Comparison of ENCODE assay signal across 12 cellular contexts in genomic region chr16:28187595-28188004, GRCh38. TPM values are rescaled to one million over a fixed set of nuclear protein-coding genes. Genes with fewer than 3 reads are reported as not detected.
DNase-seq lines count a peak whose midpoint lies in the region; ATAC-seq and TF ChIP-seq lines count a peak whose summit lies in the region.
"Had no signal": no experiment of that assay in that cellular context is flagged by ENCODE, and none has a peak within 500 bp of the region (broad histone marks: within the 10 kb centered on the region; RNA-seq: fewer than 3 reads in every experiment).

No MANE protein-coding gene starts in this region.

- 66 to 88% methylated on average over 2 of the region's 2 CpGs for WGBS in transverse colon (ENCODE audit: low coverage in 1 of 2), 2 donors

- H3K9me3 ChIP-seq in transverse colon (no peaks in the 10 kb centered on the region), HAP-1 (peaks cover 3% of the 10 kb centered on the region; the same call in 1 of the 2 replicates), MG63 (no peaks in the 10 kb centered on the region)

- TF ChIP-seq CTCF in transverse colon (IDR thresholded peaks at IDR 0.05) = no peak

- intact Hi-C loops in transverse colon (cut with DNase I; ENCODE audit: low total_unique reads) = no loop called here

- H3K27me3 ChIP-seq in transverse colon (no peaks in the 10 kb centered on the region), HAP-1 (ENCODE audit: low read depth) (no peaks in the 10 kb centered on the region), MG63 (no peaks in the 10 kb centered on the region)
- H3K27me3 ChIP-seq: BLaER1 had no signal

- peaks cover 61% of the 10 kb centered on the region for H3K36me3 Mint-ChIP-seq in activated naive CD4-positive, alpha-beta T cell treated with anti-CD3 and anti-CD28 coated beads, Interleukin-2, amount 10 ng/mL, durations not matched to agents 7 days and 5 days
- peaks cover 7 to 43% of the 10 kb centered on the region in 2 donors for H3K36me3 Mint-ChIP-seq in activated naive CD4-positive, alpha-beta T cell treated with anti-CD3 and anti-CD28 coated beads, Interleukin-2, amount 50 U/mL, for 72 hours

- in situ Hi-C loops in transverse colon (cut with MboI; ENCODE audit: low pct_ligation_motif_present in 1 of 4, low pct_unique_long_range_greater_than_20kb in 1 of 4, low sequenced_read_pairs in 3 of 4) (no loop called here), HAP-1 (cut with MboI; ENCODE audit: low sequenced_read_pairs) (no loop called here)

- H3K4me3 Mint-ChIP-seq in activated naive CD4-positive, alpha-beta T cell treated with anti-CD3 and anti-CD28 coated beads, Interleukin-2, amount 10 ng/mL, durations not matched to agents 7 days and 5 days = peak overlapping the region; percentile 50

- H3K4me1 ChIP-seq in transverse colon = peaks cover 0 to 66% (median 6%) of the 10 kb centered on the region in 4 donors
- peaks cover 13% of the 10 kb centered on the region for H3K4me1 ChIP-seq in HAP-1

- no peak for DNase-seq in activated naive CD4-positive, alpha-beta T cell treated with anti-CD3 and anti-CD28 coated beads, Interleukin-2, amount 10 ng/mL, durations not matched to agents 7 days and 5 days
- DNase-seq in activated naive CD4-positive, alpha-beta T cell treated with anti-CD3 and anti-CD28 coated beads, Interleukin-2, amount 50 U/mL, for 16 hours = no peak
- DNase-seq in activated naive CD4-positive, alpha-beta T cell treated with anti-CD3 and anti-CD28 coated beads, Interleukin-2, amount 50 U/mL, for 72 hours (ENCODE audit: low spot score in 2 of 2) = no peak
- DNase-seq in transverse colon = no peak
- DNase-seq in HAP-1 (ENCODE audit: low spot score in 2 of 2) = no peak
- DNase-seq in MG63 = no peak
- DNase-seq in DMS153 treated with DMSO at 0.1 percent for 48 hours (lab: John Stamatoyannopoulos, UW; ENCODE audit: unreplicated experiment) = no peak
- DNase-seq: NCI-H446 treated with DMSO at 0.1 percent for 48 hours had no signal

- H3K4me3 ChIP-seq in transverse colon (no peak overlapping the region), HAP-1 (no peak overlapping the region), MG63 (no peak overlapping the region)
- H3K4me3 ChIP-seq: BLaER1 had no signal

- CTCF ChIA-PET in activated naive CD4-positive, alpha-beta T cell treated with anti-CD3 and anti-CD28 coated beads, Interleukin-2, amount 10 ng/mL, durations not matched to agents 7 days and 5 days (lab: Charles Lee) = interaction anchor here (1.0 to 2.3 kb wide), 5 partner anchors 8 to 46 kb away, joined by 3 to 12 read pairs (median 4); no protein-coding TSS in a partner anchor

- H3K27ac Mint-ChIP-seq in activated naive CD4-positive, alpha-beta T cell treated with anti-CD3 and anti-CD28 coated beads, Interleukin-2, amount 10 ng/mL, durations not matched to agents 7 days and 5 days = peak overlapping the region; percentile 94
- peak overlapping the region; percentile 48 to 88 for H3K27ac Mint-ChIP-seq in activated naive CD4-positive, alpha-beta T cell treated with anti-CD3 and anti-CD28 coated beads, Interleukin-2, amount 50 U/mL, for 72 hours

- peak overlapping the region; percentile 23 to 70 (median 36) for H3K27ac ChIP-seq in transverse colon
- H3K27ac ChIP-seq: BLaER1, parathyroid adenoma had no signal

- ATAC-seq in HG03159 (IDR thresholded peaks at IDR 0.05; ENCODE audit: unreplicated experiment) = peak; percentile 40
- peak; percentile 12 to 62 for ATAC-seq in activated naive CD4-positive, alpha-beta T cell treated with anti-CD3 and anti-CD28 coated beads, Interleukin-2, amount 50 U/mL, for 72 hours
- ATAC-seq: HCT116 had no signal

- H3K36me3 ChIP-seq in transverse colon (no peaks in the 10 kb centered on the region), HAP-1 (replicated peaks) (peaks cover 41% of the 10 kb centered on the region), MG63 (peaks cover 27% of the 10 kb centered on the region)

- no peak for TF ChIP-seq POLR2A in transverse colon (IDR thresholded peaks at IDR 0.05)

- peaks cover 6% of the 10 kb centered on the region for H3K9me3 Mint-ChIP-seq in activated naive CD4-positive, alpha-beta T cell treated with anti-CD3 and anti-CD28 coated beads, Interleukin-2, amount 10 ng/mL, durations not matched to agents 7 days and 5 days
- no peaks in the 10 kb centered on the region for H3K9me3 Mint-ChIP-seq in activated naive CD4-positive, alpha-beta T cell treated with anti-CD3 and anti-CD28 coated beads, Interleukin-2, amount 50 U/mL, for 72 hours

- H3K4me1 Mint-ChIP-seq in activated naive CD4-positive, alpha-beta T cell treated with anti-CD3 and anti-CD28 coated beads, Interleukin-2, amount 10 ng/mL, durations not matched to agents 7 days and 5 days = peaks cover 91% of the 10 kb centered on the region

- no peaks in the 10 kb centered on the region for H3K27me3 Mint-ChIP-seq in activated naive CD4-positive, alpha-beta T cell treated with anti-CD3 and anti-CD28 coated beads, Interleukin-2, amount 10 ng/mL, durations not matched to agents 7 days and 5 days

- TF ChIP-seq EP300 in transverse colon (IDR thresholded peaks at IDR 0.05; ENCODE audit: low read depth) = no peak

RNA-seq across cellular contexts. Expression of gene XPO6, which starts 24.2 kb away (rescaled TPM):
- total RNA-seq in activated naive CD4-positive, alpha-beta T cell treated with anti-CD3 and anti-CD28 coated beads, Interleukin-2, amount 50 U/mL, for 72 hours = 100 to 1,000 TPM; 204 to 278 TPM
- total RNA-seq in transverse colon = 100 to 1,000 TPM; 140 to 254 (median 204) TPM
- total RNA-seq in MG63 (2014; rRNA removed; shearing (Covaris generic); ENCODE audit: low replicate concordance) = 92.5 and 102 TPM in 2 replicates
